ENCODE assay signal across 17 cellular contexts in genomic region chr13:26228080-26228479, GRCh38. TPM values are rescaled to one million over a fixed set of nuclear protein-coding genes. Genes with fewer than 3 reads are reported as not detected.
DNase-seq lines count a peak whose midpoint lies in the region; ATAC-seq and TF ChIP-seq lines count a peak whose summit lies in the region.
"Had no signal": no experiment of that assay in that cellular context is flagged by ENCODE, and none has a peak within 500 bp of the region (broad histone marks: within the 10 kb centered on the region; RNA-seq: fewer than 3 reads in every experiment).

No MANE protein-coding gene starts in this region.

- TF ChIP-seq POLR2A in transverse colon (IDR thresholded peaks at IDR 0.05) = no peak

- intact Hi-C loops in Right ventricle myocardium superior (cut with DNase I) = loop anchor here (5.0 kb wide), 1 partner anchor 34 kb away; no protein-coding TSS in a partner anchor
- intact Hi-C loops in cardiac septum (cut with DNase I) = no loop called here
- intact Hi-C loops in transverse colon (cut with DNase I; ENCODE audit: low total_unique reads) = no loop called here

- 89% methylated on average over 2 of the region's 2 CpGs; no CpG with 5 or more reads in 1 of the 2 donors for WGBS in transverse colon (ENCODE audit: low coverage in 1 of 2), 2 donors

- TF ChIP-seq EP300 in transverse colon (IDR thresholded peaks at IDR 0.05; ENCODE audit: low read depth) = no peak

- H3K27me3 Mint-ChIP-seq in brain = peaks cover 19% of the 10 kb centered on the region
- H3K27me3 Mint-ChIP-seq: CD4-positive, alpha-beta T cell had no signal

- DNase-seq in Right ventricle myocardium superior = no peak
- DNase-seq in cardiac septum (ENCODE audit: low spot score) = no peak
- peak; percentile 15 for DNase-seq in NCI-H2171 (lab: John Stamatoyannopoulos, UW)
- DNase-seq in pons (ENCODE audit: low spot score) = peak; percentile 12
- no peak for DNase-seq in activated naive CD4-positive, alpha-beta T cell (lab: John Stamatoyannopoulos, UW)
- no peak for DNase-seq in transverse colon
- DNase-seq: CD4-positive, alpha-beta T cell; DMS79 treated with DMSO at 0.1 percent for 48 hours; H7; HFFc6; KBM-7; NCI-H1417 treated with DMSO at 0.1 percent for 48 hours; NCI-H2029; NCI-H510A had no signal

- H3K4me1 Mint-ChIP-seq in brain = peaks cover 22% of the 10 kb centered on the region

- peaks cover 0 to under 1% (median 0%) of the 10 kb centered on the region in 4 donors for H3K4me1 ChIP-seq in transverse colon

- no peak overlapping the region for H3K27ac ChIP-seq in transverse colon

- no peak for TF ChIP-seq CTCF in brain (conservative IDR thresholded peaks at IDR 0.05)
- TF ChIP-seq CTCF in transverse colon (IDR thresholded peaks at IDR 0.05) = no peak

- H3K9me3 Mint-ChIP-seq in brain = no peaks in the 10 kb centered on the region
- H3K9me3 Mint-ChIP-seq: CD4-positive, alpha-beta T cell; HFFc6 had no signal

- H3K27me3 ChIP-seq in transverse colon = no peaks in the 10 kb centered on the region

- H3K36me3 Mint-ChIP-seq in brain = no peaks in the 10 kb centered on the region

- no peak overlapping the region for H3K4me3 ChIP-seq in transverse colon

- peak overlapping the region in 1 of 5 experiments; percentile 35 for H3K4me3 Mint-ChIP-seq in brain
- H3K4me3 Mint-ChIP-seq: CD4-positive, alpha-beta T cell; HFFc6 had no signal

- no peaks in the 10 kb centered on the region for H3K9me3 ChIP-seq in transverse colon

- peak; percentile 26 for ATAC-seq in Right ventricle myocardium superior (ENCODE audit: poor library complexity)
- no peak for ATAC-seq in HG02970 (IDR thresholded peaks at IDR 0.05; ENCODE audit: low FRiP score, unreplicated experiment)
- ATAC-seq: Panc1 had no signal

- in situ Hi-C loops in transverse colon (cut with MboI; ENCODE audit: low pct_ligation_motif_present in 1 of 4, low pct_unique_long_range_greater_than_20kb in 1 of 4, low sequenced_read_pairs in 3 of 4) = no loop called here

- H3K36me3 ChIP-seq in transverse colon = no peaks in the 10 kb centered on the region

- H3K27ac Mint-ChIP-seq in brain = peak overlapping the region in 3 of 5 experiments; percentile 9 to 80 (median 78)
- H3K27ac Mint-ChIP-seq: CD4-positive, alpha-beta T cell; HFFc6 had no signal

RNA-seq across cellular contexts. Expression of gene RNF6, which starts 6.0 kb away (rescaled TPM):
- total RNA-seq in Right ventricle myocardium superior (18.3 TPM), cardiac septum (29.6 TPM), transverse colon (10 to 100 TPM; 10.1 to 26.4 (median 24.5) TPM)
- polyA plus RNA-seq in brain (ENCODE audit: insufficient read depth, low read depth, low replicate concordance) = 5.3 TPM

RNA-seq across cellular contexts. Expression of gene CDK8, which starts 25.8 kb away (rescaled TPM):
- total RNA-seq in Right ventricle myocardium superior (9.7 TPM), cardiac septum (12.4 TPM), transverse colon (10 to 100 TPM in 3 of 4 donors, 1 to 10 TPM in 1; 8.6 to 37.4 (median 22.3) TPM)
- 10.0 TPM for polyA plus RNA-seq in brain (ENCODE audit: insufficient read depth, low read depth, low replicate concordance)

Comparison
In these comparisons a context has a peak if more than half of its experiments do, and no peak if none do; other contexts are left out.
1. DNase-seq: peak in NCI-H2171 (single experiment) and pons (single experiment); none in Right ventricle myocardium superior (single experiment), cardiac septum (single experiment), activated naive CD4-positive, alpha-beta T cell (0 of 4) and transverse colon (single experiment).